Comparison of ENCODE assay signal across 9 cellular contexts in the genomic region with DNA sequence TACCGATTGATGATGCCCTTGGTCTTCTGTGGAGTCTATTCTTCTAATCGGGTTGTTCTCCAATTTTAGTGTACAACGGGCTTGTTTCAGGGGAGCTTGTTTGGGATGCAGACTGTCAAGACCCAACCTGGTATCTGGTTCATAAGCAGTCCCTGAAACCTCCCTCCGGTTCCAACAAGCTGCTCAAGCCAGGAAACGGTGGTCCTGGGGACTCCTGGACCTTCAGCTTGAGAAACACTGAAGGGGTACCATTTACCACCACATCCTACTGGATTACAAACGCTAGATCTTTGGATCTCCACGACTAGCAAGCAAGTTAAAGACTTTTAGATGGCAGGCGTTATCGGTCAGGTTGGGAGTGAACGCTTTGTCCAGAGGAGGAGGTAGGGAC. TPM values are rescaled to one million over a fixed set of nuclear protein-coding genes. Genes with fewer than 3 reads are reported as not detected.
DNase-seq lines count a peak whose midpoint lies in the region; ATAC-seq, FAIRE-seq and TF ChIP-seq lines count a peak whose summit lies in the region.
"Had no signal": no experiment of that assay in that cellular context is flagged by ENCODE, and none has a peak within 500 bp of the region (broad histone marks: within the 10 kb centered on the region; RNA-seq: fewer than 3 reads in every experiment).

No MANE protein-coding gene starts in this region.

- 38% methylated on average over 7 of the region's 10 CpGs for WGBS in SK-N-SH (ENCODE audit: low lambda C conversion rate)

- TF ChIP-seq EP300 in SK-N-SH (IDR thresholded peaks at IDR 0.05; ENCODE audit: borderline replicate concordance in 1 of 2, low read depth in 1 of 2, low read length in 1 of 2): no peak

- POLR2A ChIA-PET in SK-N-SH (lab: Yijun Ruan, JAX): no interaction called here
- POLR2A ChIA-PET in activated B cell treated with CpG ODN at 0.5 μM for 24 hours (lab: Charles Lee): interaction anchor here (0.6 to 7.1 kb wide), 24 partner anchors 10 to 301 kb away, joined by 3 to 162 read pairs (median 8); partner anchors contain the start of gene VPS4B

- H3F3A ChIP-seq in SK-N-SH (replicated peaks; ENCODE audit: insufficient read depth): peaks cover 12% of the 10 kb centered on the region

- peaks cover 55% of the 10 kb centered on the region for H3K36me3 Mint-ChIP-seq in activated B cell treated with CpG ODN at 0.5 μM for 24 hours (ENCODE audit: low read depth)

- no peak for TF ChIP-seq RAD21 in SK-N-SH (IDR thresholded peaks at IDR 0.05; ENCODE audit: low read length)

- no peaks in the 10 kb centered on the region for H3K79me2 ChIP-seq in SK-N-SH (ENCODE audit: insufficient read depth)

- H3K4me1 ChIP-seq in SK-N-SH (ENCODE audit: control insufficient read depth in 1 of 2, insufficient read depth in 2 of 2, low read depth in 1 of 2, low read length in 1 of 2) (peaks cover 6 to 21% of the 10 kb centered on the region in 2 experiments; a peak in 3 of 4 replicates), kidney (ENCODE audit: control insufficient read depth in 1 of 2, insufficient read depth in 1 of 2, low read depth in 1 of 2, low read length in 2 of 2) (peaks cover 15 to 16% of the 10 kb centered on the region in 2 donors), stomach smooth muscle (ENCODE audit: control insufficient read depth, insufficient read depth, low read length) (peaks cover 31% of the 10 kb centered on the region)

- intact Hi-C loops in activated B cell treated with CpG ODN at 0.5 μM for 24 hours (cut with micrococcal nuclease): loop anchor here (2.0 to 5.0 kb wide), 2 partner anchors 35 to 1131 kb away; partner anchors contain the start of genes PIGN and RELCH
- intact Hi-C loops in kidney (cut with DNase I): no loop called here

- CTCF ChIA-PET in SK-N-SH (lab: Yijun Ruan, JAX): interaction anchor here (0.8 to 5.1 kb wide), 43 partner anchors 10 to 302 kb away, joined by 3 to 62 read pairs (median 5); no protein-coding TSS in a partner anchor
- CTCF ChIA-PET in activated B cell treated with CpG ODN at 0.5 μM for 24 hours (lab: Charles Lee): interaction anchor here (0.7 to 11.8 kb wide), 34 partner anchors 10 to 298 kb away, joined by 3 to 166 read pairs (median 6); no protein-coding TSS in a partner anchor

- peak overlapping the region; percentile 99 for H3K4me3 Mint-ChIP-seq in activated B cell treated with CpG ODN at 0.5 μM for 24 hours

- H3K4me2 ChIP-seq in SK-N-SH: peak overlapping the region; percentile 97

- no peaks in the 10 kb centered on the region for H4K20me1 ChIP-seq in SK-N-SH (ENCODE audit: insufficient read depth)

- H3K4me3 ChIP-seq in SK-N-SH (ENCODE audit: low read depth in 2 of 2, low read length in 1 of 2) (peak overlapping the region; percentile 84 to 97), kidney (ENCODE audit: low read length in 2 of 2) (peak overlapping the region; percentile 53 to 86), stomach smooth muscle (ENCODE audit: low read length in 2 of 2) (peak overlapping the region; percentile 89 to 91)

- H3K9ac ChIP-seq in SK-N-SH (no peak overlapping the region), kidney (ENCODE audit: low read length in 2 of 2) (peak overlapping the region in 1 of 2 donors; percentile 76), stomach smooth muscle (ENCODE audit: low read length in 2 of 2) (peak overlapping the region; percentile 78 to 86)

- DNase-seq in SK-N-SH: no peak
- no peak for DNase-seq in activated B cell treated with CpG ODN at 0.5 μM for 24 hours
- no peak for DNase-seq in kidney
- no peak for DNase-seq in NCI-H2029 treated with DMSO at 0.1 percent for 48 hours (lab: John Stamatoyannopoulos, UW)
- DNase-seq: NCI-H2227 treated with DMSO at 0.1 percent for 48 hours had no signal

- TF ChIP-seq CTCF in SK-N-SH (IDR thresholded peaks at IDR 0.05) (no peak), activated B cell treated with CpG ODN at 0.5 μM for 24 hours (IDR thresholded peaks at IDR 0.05) (no peak), kidney (IDR thresholded peaks at IDR 0.05; ENCODE audit: borderline replicate concordance, extremely low read depth, insufficient read depth) (no peak)

- H3K9me3 Mint-ChIP-seq in activated B cell treated with CpG ODN at 0.5 μM for 24 hours: no peaks in the 10 kb centered on the region

- peak overlapping the region in 1 of 2 experiments; percentile 71; a peak in 2 of 4 replicates for H3K27ac ChIP-seq in SK-N-SH (ENCODE audit: low read depth in 2 of 2, low read length in 1 of 2)
- peak overlapping the region; percentile 25 to 76 for H3K27ac ChIP-seq in kidney (ENCODE audit: low read depth in 2 of 2, low read length in 2 of 2)
- peak overlapping the region; percentile 31 for H3K27ac ChIP-seq in stomach smooth muscle (ENCODE audit: low read length)

- H3K9me2 ChIP-seq in SK-N-SH: no peaks in the 10 kb centered on the region

- H3K9me3 ChIP-seq in SK-N-SH (no peaks in the 10 kb centered on the region), kidney (ENCODE audit: control insufficient read depth in 1 of 2, low read length in 2 of 2) (no peaks in the 10 kb centered on the region), stomach smooth muscle (ENCODE audit: control insufficient read depth in 2 of 2, low read length in 2 of 2) (no peaks in the 10 kb centered on the region)

- H3K27me3 Mint-ChIP-seq in activated B cell treated with CpG ODN at 0.5 μM for 24 hours: no peaks in the 10 kb centered on the region

- H3K27me3 ChIP-seq in SK-N-SH (ENCODE audit: insufficient read depth) (no peaks in the 10 kb centered on the region; the same call in 1 of the 2 replicates), stomach smooth muscle (ENCODE audit: control insufficient read depth in 1 of 2, insufficient read depth in 2 of 2, low read length in 2 of 2) (no peaks in the 10 kb centered on the region)

- peaks cover 69% of the 10 kb centered on the region for H3K4me1 Mint-ChIP-seq in activated B cell treated with CpG ODN at 0.5 μM for 24 hours

- no peak for FAIRE-seq in kidney (lab: Jason Lieb, UNC)

- H2AFZ ChIP-seq in SK-N-SH (ENCODE audit: low read depth): no peak overlapping the region

- H3K27ac Mint-ChIP-seq in activated B cell treated with CpG ODN at 0.5 μM for 24 hours: peak overlapping the region; percentile 96

- no peak for ATAC-seq in SK-N-SH treated with all-trans-retinoic acid at 6 μM for 48 hours
- ATAC-seq in activated B cell treated with CpG ODN at 0.5 μM for 24 hours (ENCODE audit: low read depth): no peak
- no peak for ATAC-seq in HG02678 (IDR thresholded peaks at IDR 0.05; ENCODE audit: unreplicated experiment)
- ATAC-seq in GM19351 (IDR thresholded peaks at IDR 0.05; ENCODE audit: unreplicated experiment): no peak

- H3K36me3 ChIP-seq in SK-N-SH (replicated peaks in 1 of 2; ENCODE audit: control insufficient read depth in 1 of 2, insufficient read depth in 2 of 2, low read length in 1 of 2) (no peaks in the 10 kb centered on the region), kidney (ENCODE audit: control insufficient read depth in 1 of 2, insufficient read depth in 2 of 2, low read length in 2 of 2) (no peaks in the 10 kb centered on the region), stomach smooth muscle (ENCODE audit: control insufficient read depth in 2 of 2, insufficient read depth in 2 of 2, low read length in 2 of 2) (no peaks in the 10 kb centered on the region)

TF ChIP-seq in SK-N-SH, 30 proteins besides CTCF, POLR2A, EP300 and RAD21 (continues in another document):
- no peak for TF ChIP-seq PBX3 (IDR thresholded peaks at IDR 0.05)

TF ChIP-seq in SK-N-SH treated with all-trans-retinoic acid at 6 μM for 48 hours, 23 proteins besides CTCF, POLR2A, EP300 and RAD21:
- no peak for TF ChIP-seq GLIS3 (CRISPR knock-in tag; IDR thresholded peaks at IDR 0.05)
- TF ChIP-seq TCF4 (CRISPR knock-in tag; IDR thresholded peaks at IDR 0.05; ENCODE audit: borderline replicate concordance): no peak
- TF ChIP-seq CSRNP3 (CRISPR knock-in tag; IDR thresholded peaks at IDR 0.05): no peak
- no peak for TF ChIP-seq CREB5 (CRISPR knock-in tag; IDR thresholded peaks at IDR 0.05; ENCODE audit: low read depth)
- no peak for TF ChIP-seq RARB (CRISPR knock-in tag; IDR thresholded peaks at IDR 0.05)
- TF ChIP-seq PPARA (CRISPR knock-in tag; IDR thresholded peaks at IDR 0.05; ENCODE audit: borderline replicate concordance): no peak
- TF ChIP-seq BACH2 (CRISPR knock-in tag; IDR thresholded peaks at IDR 0.05; ENCODE audit: borderline replicate concordance): no peak

RNA-seq across cellular contexts. Expression of gene BCL2, which starts 2.0 kb away (rescaled TPM):
- polyA plus RNA-seq in SK-N-SH (2012; rRNA removed): 1.2 and 1.5 TPM in 2 replicates
- 1.6 and 1.8 TPM in 2 replicates for polyA plus RNA-seq in SK-N-SH (2012; cell fraction: cytosol; rRNA removed)
- polyA plus RNA-seq in SK-N-SH (2012; cell fraction: nucleus; rRNA removed): 1.3 and 1.5 TPM in 2 replicates
- 125 and 145 TPM in 2 replicates for total RNA-seq in activated B cell treated with CpG ODN at 0.5 μM for 24 hours
- total RNA-seq in kidney: 39.2 TPM
- 6.0 TPM for polyA plus RNA-seq in kidney (ENCODE audit: insufficient read depth, low read depth, low replicate concordance)

RNA-seq across cellular contexts. Expression of gene KDSR, which starts 49.5 kb away (rescaled TPM):
- polyA plus RNA-seq in SK-N-SH (2012; rRNA removed) (21.2 and 22.3 TPM in 2 replicates), kidney (ENCODE audit: insufficient read depth, low read depth, low replicate concordance) (22.5 TPM)
- polyA plus RNA-seq in SK-N-SH (2012; cell fraction: cytosol; rRNA removed): 32.1 and 34.6 TPM in 2 replicates
- polyA plus RNA-seq in SK-N-SH (2012; cell fraction: nucleus; rRNA removed): 18.6 and 21.6 TPM in 2 replicates
- total RNA-seq in activated B cell treated with CpG ODN at 0.5 μM for 24 hours (15.0 and 15.3 TPM in 2 replicates), kidney (73.5 TPM)
